In the genomic region with DNA sequence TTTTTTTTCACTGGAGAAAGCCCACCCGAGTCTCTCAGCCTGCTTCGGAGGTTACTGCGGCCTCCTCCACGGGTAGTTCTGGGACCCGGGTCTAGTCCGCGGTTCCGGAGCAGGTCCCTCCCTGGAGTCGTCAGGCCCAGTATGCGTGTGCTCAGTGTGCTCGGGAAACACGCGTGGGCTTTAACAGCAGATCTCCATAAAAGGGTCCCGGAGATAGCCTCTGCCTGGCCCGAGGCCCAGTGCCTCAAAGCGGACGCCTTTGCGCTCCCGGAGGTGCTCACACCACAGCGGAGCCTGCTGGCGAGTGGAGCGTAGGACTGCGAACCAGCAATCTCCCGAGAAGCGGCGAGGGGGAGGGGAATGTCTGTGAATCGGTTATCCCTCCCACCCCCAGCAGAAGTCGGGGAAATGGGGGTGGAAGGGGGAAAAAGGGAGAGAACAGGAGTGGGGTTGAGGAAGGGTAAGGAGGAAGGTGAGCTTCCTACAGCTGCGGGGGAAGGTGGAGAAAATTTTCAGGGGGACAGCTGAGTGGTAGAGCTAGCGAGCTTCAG, we compare ENCODE assay signal across 9 cellular contexts. TPM values are rescaled to one million over a fixed set of nuclear protein-coding genes. Genes with fewer than 3 reads are reported as not detected.
DNase-seq lines count a peak whose midpoint lies in the region; ATAC-seq, FAIRE-seq and TF ChIP-seq lines count a peak whose summit lies in the region.
"Had no signal": no experiment of that assay in that cellular context is flagged by ENCODE, and none has a peak within 500 bp of the region (broad histone marks: within the 10 kb centered on the region; RNA-seq: fewer than 3 reads in every experiment).

No MANE protein-coding gene starts in this region.

- H3K27ac Mint-ChIP-seq in brain, result no peak overlapping the region
- peak overlapping the region; percentile 69 for H3K27ac Mint-ChIP-seq in stimulated activated memory B cell treated with anti-CD40 and anti-IgM and Interleukin-4, amounts not matched to agents 10 μg/mL and 1 μg/mL and 100 μg/mL, for 72 hours

- peaks cover 17 to 41% (median 28%) of the 10 kb centered on the region in 5 experiments for H3K9me3 Mint-ChIP-seq in brain
- peaks cover 13% of the 10 kb centered on the region for H3K9me3 Mint-ChIP-seq in stimulated activated memory B cell treated with anti-CD40 and anti-IgM and Interleukin-4, amounts not matched to agents 10 μg/mL and 1 μg/mL and 100 μg/mL, for 72 hours

- TF ChIP-seq CTCF in GM12873 (IDR thresholded peaks at IDR 0.05; ENCODE audit: insufficient read depth, low read depth, low read length, missing control alignments) (peak; percentile 60), brain (conservative IDR thresholded peaks at IDR 0.05) (peak in 1 of 2 experiments; percentile 63)

- H3K4me3 Mint-ChIP-seq in brain, result peak overlapping the region; percentile 71 to 75 (median 74)
- peak overlapping the region; percentile 71 for H3K4me3 Mint-ChIP-seq in stimulated activated memory B cell treated with anti-CD40 and anti-IgM and Interleukin-4, amounts not matched to agents 10 μg/mL and 1 μg/mL and 100 μg/mL, for 72 hours

- peak; percentile 92 for ATAC-seq in GM21825 (IDR thresholded peaks at IDR 0.05; ENCODE audit: unreplicated experiment)
- ATAC-seq in stimulated activated memory B cell treated with anti-CD40 and anti-IgM and Interleukin-4, amounts not matched to agents 10 μg/mL and 1 μg/mL and 100 μg/mL, for 72 hours, result peak; percentile 65

- H3K36me3 Mint-ChIP-seq in brain, result peaks cover 5% of the 10 kb centered on the region
- peaks cover 14% of the 10 kb centered on the region for H3K36me3 Mint-ChIP-seq in stimulated activated memory B cell treated with anti-CD40 and anti-IgM and Interleukin-4, amounts not matched to agents 10 μg/mL and 1 μg/mL and 100 μg/mL, for 72 hours

- H3K4me1 Mint-ChIP-seq in brain, result peaks cover 21% of the 10 kb centered on the region
- H3K4me1 Mint-ChIP-seq in stimulated activated memory B cell treated with anti-CD40 and anti-IgM and Interleukin-4, amounts not matched to agents 10 μg/mL and 1 μg/mL and 100 μg/mL, for 72 hours, result peaks cover 17% of the 10 kb centered on the region

- FAIRE-seq in RCC 7860 (lab: Jason Lieb, UNC), result no peak
- FAIRE-seq: TTC549 had no signal

- peaks cover 97% of the 10 kb centered on the region for H3K27me3 Mint-ChIP-seq in brain
- H3K27me3 Mint-ChIP-seq in stimulated activated memory B cell treated with anti-CD40 and anti-IgM and Interleukin-4, amounts not matched to agents 10 μg/mL and 1 μg/mL and 100 μg/mL, for 72 hours, result peaks cover 89% of the 10 kb centered on the region

- DNase-seq in MV-4-11 (lab: John Stamatoyannopoulos, UW) (peak; percentile 42), left kidney (ENCODE audit: low read depth, low spot score) (peak; percentile 85), NCI-H524 treated with DMSO at 0.1 percent for 48 hours (lab: John Stamatoyannopoulos, UW) (no peak), RCC 7860 (ENCODE audit: low spot score) (no peak)

RNA-seq across cellular contexts. Expression of gene CDKN2A, which starts 28.7 kb away (rescaled TPM):
- polyA plus RNA-seq in brain (ENCODE audit: insufficient read depth, low read depth, low replicate concordance), result 173 TPM

RNA-seq across cellular contexts. Expression of gene CDKN2B-AS1, which starts 29.1 kb away (rescaled TPM):
- polyA plus RNA-seq in brain (ENCODE audit: insufficient read depth, low read depth, low replicate concordance), result 6.9 TPM

RNA-seq across cellular contexts. Expression of gene CDKN2B, which starts 43.6 kb away (rescaled TPM):
- polyA plus RNA-seq in brain (ENCODE audit: insufficient read depth, low read depth, low replicate concordance), result 8.9 TPM

Comparison
In these comparisons a context has a peak if more than half of its experiments do, and no peak if none do; other contexts are left out.
1. DNase-seq: peak in MV-4-11 (single experiment) and left kidney (single experiment); none in NCI-H524 treated with DMSO at 0.1 percent for 48 hours (single experiment) and RCC 7860 (single experiment).